ENCODE assay signal across 19 cellular contexts in the genomic region with DNA sequence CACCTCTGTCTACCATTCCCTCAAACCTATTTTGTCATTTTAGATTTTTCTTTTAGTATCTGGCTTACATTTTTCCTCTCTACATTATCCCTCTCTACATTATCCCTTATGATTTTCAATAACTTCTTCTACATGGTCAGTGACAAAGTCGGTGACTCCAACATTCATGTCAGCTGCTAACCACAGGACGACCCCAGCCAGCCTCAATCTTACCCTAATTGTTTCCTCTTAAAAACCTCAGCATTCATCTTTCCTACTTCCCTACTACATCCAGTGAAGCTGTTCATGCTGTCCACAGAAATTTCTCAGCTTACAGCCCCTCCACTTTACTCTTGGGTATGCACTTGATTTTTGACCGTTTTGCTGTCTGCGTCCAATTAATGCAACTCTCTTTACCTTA.
"Had no signal": no experiment of that assay in that cellular context is flagged by ENCODE, and none has a peak within 500 bp of the region (broad histone marks: within the 10 kb centered on the region; RNA-seq: fewer than 3 reads in every experiment).

No MANE protein-coding gene starts in this region.

- H3K36me3 ChIP-seq: thyroid gland had no signal

- H3K4me1 ChIP-seq: thyroid gland had no signal

- H3K4me1 Mint-ChIP-seq: activated naive CD4-positive, alpha-beta T cell treated with anti-CD3 and anti-CD28 coated beads, Interleukin-2, amount 50 U/mL, for 24 hours; memory B cell had no signal

- H3K27me3 Mint-ChIP-seq: progenitor cell of endocrine pancreas had no signal

- H3K27me3 ChIP-seq: cardiac muscle cell, esophagus muscularis mucosa, thyroid gland had no signal

- H3K27ac Mint-ChIP-seq: activated CD8-positive, alpha-beta T cell treated with anti-CD3 and anti-CD28 coated beads for 36 hours; memory B cell had no signal

- H3K27ac ChIP-seq: esophagus muscularis mucosa, thyroid gland, VCaP had no signal

- H3K9me3 Mint-ChIP-seq: activated CD8-positive, alpha-beta T cell treated with anti-CD3 and anti-CD28 coated beads for 36 hours; activated naive CD4-positive, alpha-beta T cell treated with anti-CD3 and anti-CD28 coated beads, Interleukin-2, amount 50 U/mL, for 24 hours; activated T-cell treated with anti-CD3 and anti-CD28 coated beads, Interleukin-2, amount 50 U/mL, for 4 hours; memory B cell; nephron had no signal

- H3K4me3 ChIP-seq: cardiac muscle cell, esophagus muscularis mucosa, thyroid gland had no signal

- H3K36me3 Mint-ChIP-seq: memory B cell had no signal

- H3K9me3 ChIP-seq: esophagus muscularis mucosa, thyroid gland had no signal

- H3K4me3 Mint-ChIP-seq: activated CD8-positive, alpha-beta T cell treated with anti-CD3 and anti-CD28 coated beads for 36 hours; activated naive CD4-positive, alpha-beta T cell treated with anti-CD3 and anti-CD28 coated beads, Interleukin-2, amount 50 U/mL, for 24 hours; activated T-cell treated with anti-CD3 and anti-CD28 coated beads, Interleukin-2, amount 50 U/mL, for 4 hours; memory B cell; nephron had no signal

- DNase-seq: activated CD4-positive, alpha-beta T cell treated with anti-CD3 and anti-CD28 coated beads for 4 hours; activated effector memory CD4-positive, alpha-beta T cell treated with anti-CD3 and anti-CD28 coated beads, Interleukin-2, amount 50 U/mL, for 16 hours; activated T-cell treated with anti-CD3 and anti-CD28 coated beads, Interleukin-2, amount 50 U/mL, for 4 hours; amygdala; effector CD4-positive, alpha-beta T cell; hippocampal formation; left ventricle myocardium superior; occipital lobe; right cardiac atrium; small intestine; thyroid gland had no signal
